8 cellular contexts compared by ENCODE assay signal in genomic region chr10:119602241-119603095, GRCh38. TPM values are rescaled to one million over a fixed set of nuclear protein-coding genes. Genes with fewer than 3 reads are reported as not detected.
DNase-seq lines count a peak whose midpoint lies in the region; FAIRE-seq and TF ChIP-seq lines count a peak whose summit lies in the region.

No MANE protein-coding gene starts in this region.

- H3K9me2 ChIP-seq in Karpas-422 (replicated peaks; ENCODE audit: insufficient read depth, low read length): no peaks in the 10 kb centered on the region

- peaks cover 7% of the 10 kb centered on the region for H3K4me1 ChIP-seq in Karpas-422 (ENCODE audit: low read length)

- H3K9ac ChIP-seq in Karpas-422 (ENCODE audit: low read length): no peak overlapping the region

- no peak overlapping the region for H2AFZ ChIP-seq in Karpas-422 (ENCODE audit: low read length)

- no peaks in the 10 kb centered on the region for H3K79me2 ChIP-seq in Karpas-422 (ENCODE audit: low read length)

- no peaks in the 10 kb centered on the region for H3K9me3 ChIP-seq in Karpas-422 (ENCODE audit: low read length)

- no peak overlapping the region for H3K27ac ChIP-seq in Karpas-422 (ENCODE audit: low read length)

- H3K27me3 ChIP-seq in Karpas-422 (ENCODE audit: low read length): no peaks in the 10 kb centered on the region

- H3K36me3 ChIP-seq in Karpas-422 (ENCODE audit: insufficient read depth, low read length): no peaks in the 10 kb centered on the region

- no peak for FAIRE-seq in frontal cortex (lab: Jason Lieb, UNC)

- peak; percentile 60 for TF ChIP-seq CTCF in GM10266 (IDR thresholded peaks at IDR 0.05; ENCODE audit: control insufficient read depth, insufficient read depth, low read depth, missing control alignments)

- no peak overlapping the region for H3K4me2 ChIP-seq in Karpas-422 (ENCODE audit: low read depth, low read length, poor library complexity, severe bottlenecking)

- no peaks in the 10 kb centered on the region for H4K20me1 ChIP-seq in Karpas-422 (ENCODE audit: insufficient read depth, low read depth, low read length)

- H3K4me3 ChIP-seq in Karpas-422 (ENCODE audit: low read length): no peak overlapping the region

- DNase-seq in GM10266 (ENCODE audit: extremely low spot score) (peak; percentile 34), Karpas-422 (peak; percentile 79), kidney tubule cell (ENCODE audit: low spot score) (peak; percentile 27), frontal cortex (ENCODE audit: low spot score in 2 of 2) (no peak), RKO (ENCODE audit: low spot score) (no peak), KG1 (lab: John Stamatoyannopoulos, UW) (no peak), GF-D8 (lab: John Stamatoyannopoulos, UW) (no peak)
- peak; percentile 28 for DNase-seq in activated CD8-positive, alpha-beta memory T cell treated with anti-CD3 and anti-CD28 coated beads, Interleukin-2, amount 50 U/mL, for 4 hours

RNA-seq across cellular contexts. Expression of gene TIAL1, which starts 5.7 kb away (rescaled TPM):
- total RNA-seq in Karpas-422 (2014; rRNA removed; shearing (Covaris generic); ENCODE audit: low replicate concordance): 60.4 and 120 TPM in 2 replicates
- 51.4 TPM for total RNA-seq in frontal cortex

RNA-seq across cellular contexts. Expression of gene BAG3, which starts 48.7 kb away (rescaled TPM):
- 0.97 and 1.4 TPM in 2 replicates for total RNA-seq in Karpas-422 (2014; rRNA removed; shearing (Covaris generic); ENCODE audit: low replicate concordance)
- total RNA-seq in frontal cortex: 0.82 TPM

RNA-seq across cellular contexts. Expression of gene RGS10, which starts 59.9 kb away (rescaled TPM):
- 54.5 and 78.0 TPM in 2 replicates for total RNA-seq in Karpas-422 (2014; rRNA removed; shearing (Covaris generic); ENCODE audit: low replicate concordance)
- total RNA-seq in frontal cortex: 8.2 TPM

Comparison
In these comparisons a context has a peak if more than half of its experiments do, and no peak if none do; other contexts are left out.
1. DNase-seq: peak in GM10266 (single experiment), Karpas-422 (single experiment), activated CD8-positive, alpha-beta memory T cell treated with anti-CD3 and anti-CD28 coated beads, Interleukin-2, amount 50 U/mL, for 4 hours (single experiment) and kidney tubule cell (single experiment); none in frontal cortex (0 of 2), RKO (single experiment), KG1 (single experiment) and GF-D8 (single experiment).